ENCODE assay signal across 8 cellular contexts in genomic region chr17:31581491-31581890, GRCh38.
DNase-seq lines count a peak whose midpoint lies in the region; ATAC-seq and TF ChIP-seq lines count a peak whose summit lies in the region.

No MANE protein-coding gene starts in this region.

- TF ChIP-seq POLR2A in NB4 (IDR thresholded peaks at IDR 0.05; ENCODE audit: extremely low read depth, insufficient read length) (no peak), testis (IDR thresholded peaks at IDR 0.05) (no peak)

- CTCF ChIA-PET in GM10248 (lab: Yijun Ruan, JAX), result interaction anchor here (0.8 to 1.8 kb wide), 3 partner anchors 22 to 261 kb away, joined by 3 to 5 read pairs (median 3); no protein-coding TSS in a partner anchor

- H3K9ac ChIP-seq in colonic mucosa (ENCODE audit: low read depth in 2 of 2, low read length in 2 of 2), result no peak overlapping the region

- peak overlapping the region; percentile 21 for H3K4me3 ChIP-seq in NB4 (ENCODE audit: low read depth, low read length)
- no peak overlapping the region for H3K4me3 ChIP-seq in colonic mucosa
- no peak overlapping the region for H3K4me3 ChIP-seq in lung
- H3K4me3 ChIP-seq in testis, result no peak overlapping the region

- H3K36me3 ChIP-seq in colonic mucosa (no peaks in the 10 kb centered on the region), lung (ENCODE audit: control insufficient read depth in 2 of 2, insufficient read depth in 2 of 2, low read length in 2 of 2) (no peaks in the 10 kb centered on the region), testis (ENCODE audit: low read depth, missing control alignments) (no peaks in the 10 kb centered on the region)

- POLR2A ChIA-PET in GM10248 (lab: Yijun Ruan, JAX), result interaction anchor here (0.5 kb wide), 1 partner anchor 406 kb away, joined by 8 read pairs; no protein-coding TSS in a partner anchor

- no peaks in the 10 kb centered on the region for H3K9me3 ChIP-seq in colonic mucosa
- H3K9me3 ChIP-seq in lung (ENCODE audit: control insufficient read depth in 2 of 2, insufficient read depth in 1 of 2, low read length in 1 of 2), result no peaks in the 10 kb centered on the region
- no peaks in the 10 kb centered on the region for H3K9me3 ChIP-seq in testis

- 49 to 66% methylated on average over 4 of the region's 4 CpGs for WGBS in lung, 2 donors
- WGBS in testis, 2 donors, result 40 to 80% methylated on average over 2 to 4 of the region's 4 CpGs

- in situ Hi-C loops in KBM-7 (cut with MboI; ENCODE audit: low pct_unique_long_range_greater_than_20kb, low sequenced_read_pairs), result no loop called here

- H3K27ac ChIP-seq in colonic mucosa, result peak overlapping the region; percentile 57
- H3K27ac ChIP-seq in lung (ENCODE audit: low read depth in 1 of 2, low read length in 1 of 2), result peak overlapping the region; percentile 24 to 94
- peak overlapping the region; percentile 0 to 62 for H3K27ac ChIP-seq in testis

- H3K4me1 ChIP-seq in colonic mucosa (no peaks in the 10 kb centered on the region), lung (ENCODE audit: control insufficient read depth in 2 of 2, insufficient read depth in 2 of 2, low read length in 2 of 2) (peaks cover 6 to 23% of the 10 kb centered on the region in 2 donors), testis (peaks cover 17% of the 10 kb centered on the region)

- no peaks in the 10 kb centered on the region for H3K27me3 ChIP-seq in colonic mucosa
- no peaks in the 10 kb centered on the region for H3K27me3 ChIP-seq in lung (ENCODE audit: control insufficient read depth, insufficient read depth)
- no peaks in the 10 kb centered on the region for H3K27me3 ChIP-seq in testis

- DNase-seq in NB4 (ENCODE audit: low read depth) (peak; percentile 62), colonic mucosa (no peak), lung (ENCODE audit: low spot score) (peak; percentile 39), testis (peak; percentile 37), KBM-7 (no peak), GM10248 (ENCODE audit: extremely low spot score) (no peak)
- no peak for DNase-seq in activated CD4-positive, CD25-positive, alpha-beta regulatory T cell (lab: John Stamatoyannopoulos, UW)

- ATAC-seq in lung (ENCODE audit: insufficient read depth, low FRiP score) (peak; percentile 38), GM18909 (IDR thresholded peaks at IDR 0.05; ENCODE audit: poor library complexity, unreplicated experiment) (no peak)

- TF ChIP-seq CTCF in NB4 (IDR thresholded peaks at IDR 0.05; ENCODE audit: low read depth, low read length), result no peak
- no peak for TF ChIP-seq CTCF in colonic mucosa (IDR thresholded peaks at IDR 0.05)
- TF ChIP-seq CTCF in lung (IDR thresholded peaks at IDR 0.05; ENCODE audit: control extremely low read depth, extremely low read depth), result no peak
- TF ChIP-seq CTCF in testis (IDR thresholded peaks at IDR 0.05), result no peak
- TF ChIP-seq CTCF in GM10248 (IDR thresholded peaks at IDR 0.05; ENCODE audit: control extremely low read depth, extremely low read depth, low read depth, missing control alignments), result no peak

- intact Hi-C loops in colonic mucosa (cut with DNase I) (no loop called here), testis (cut with DNase I; ENCODE audit: low total_unique reads) (no loop called here)

Comparison
In these comparisons a context has a peak if more than half of its experiments do, and no peak if none do; other contexts are left out.
1. DNase-seq: peak in NB4 (single experiment), lung (single experiment) and testis (single experiment); none in colonic mucosa (single experiment), KBM-7 (single experiment), activated CD4-positive, CD25-positive, alpha-beta regulatory T cell (0 of 4) and GM10248 (single experiment).
2. Peak in every context shown above with its lines, with median percentiles within 50 percentile points of each other: H3K27ac ChIP-seq.